ENCODE assay signal across 1 cellular context in the genomic region with DNA sequence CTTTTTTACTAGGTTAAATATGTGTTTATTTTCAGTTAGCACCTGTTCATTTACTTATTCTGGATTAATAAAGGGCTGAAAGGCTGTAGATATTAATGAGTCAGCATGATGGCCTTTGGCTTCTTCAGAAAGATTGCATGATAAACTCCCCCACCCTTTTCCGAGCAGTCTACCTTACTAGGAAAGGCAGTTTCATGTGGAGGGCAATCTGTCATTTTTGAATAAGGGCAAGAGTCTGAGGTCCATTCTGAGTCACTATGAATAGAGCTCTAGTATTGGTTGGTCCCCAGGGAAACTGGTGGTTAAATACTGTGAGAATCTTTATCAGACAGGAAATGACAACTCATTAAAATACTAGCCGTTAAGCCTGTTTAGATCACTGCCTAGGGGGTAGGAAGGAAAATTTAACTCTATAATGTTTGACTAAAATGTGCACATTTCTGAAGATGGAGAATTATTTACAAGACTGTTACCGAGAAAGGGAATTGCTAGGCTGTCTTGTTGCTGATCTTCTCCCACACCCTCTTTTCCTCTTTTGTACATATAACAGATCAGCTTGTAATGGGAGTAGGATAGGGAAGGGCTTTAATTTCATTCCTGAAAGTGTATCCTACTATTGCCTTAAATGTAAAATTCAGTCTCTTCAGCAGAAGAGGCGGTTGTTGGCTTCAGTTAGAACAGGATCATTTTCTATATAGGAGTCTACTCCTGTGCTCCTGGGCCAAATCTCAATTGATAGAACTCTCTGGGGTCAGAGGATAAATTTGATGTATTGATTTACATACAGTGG.
TF ChIP-seq lines count a peak whose summit lies in the region.

No MANE protein-coding gene starts in this region.

TF ChIP-seq in SK-N-SH treated with all-trans-retinoic acid at 6 μM for 48 hours, 23 proteins besides CTCF, POLR2A, EP300 and RAD21 (continued from another document):
- TF ChIP-seq GLIS3 (CRISPR knock-in tag; IDR thresholded peaks at IDR 0.05) = no peak
- TF ChIP-seq, protein P1, sequence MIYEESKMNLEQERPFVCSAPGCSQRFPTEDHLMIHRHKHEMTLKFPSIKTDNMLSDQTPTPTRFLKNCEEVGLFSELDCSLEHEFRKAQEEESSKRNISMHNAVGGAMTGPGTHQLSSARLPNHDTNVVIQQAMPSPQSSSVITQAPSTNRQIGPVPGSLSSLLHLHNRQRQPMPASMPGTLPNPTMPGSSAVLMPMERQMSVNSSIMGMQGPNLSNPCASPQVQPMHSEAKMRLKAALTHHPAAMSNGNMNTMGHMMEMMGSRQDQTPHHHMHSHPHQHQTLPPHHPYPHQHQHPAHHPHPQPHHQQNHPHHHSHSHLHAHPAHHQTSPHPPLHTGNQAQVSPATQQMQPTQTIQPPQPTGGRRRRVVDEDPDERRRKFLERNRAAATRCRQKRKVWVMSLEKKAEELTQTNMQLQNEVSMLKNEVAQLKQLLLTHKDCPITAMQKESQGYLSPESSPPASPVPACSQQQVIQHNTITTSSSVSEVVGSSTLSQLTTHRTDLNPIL (CRISPR knock-in tag; IDR thresholded peaks at IDR 0.05; ENCODE audit: low read depth) = peak; percentile 90
- no peak for TF ChIP-seq ARNTL (CRISPR knock-in tag; IDR thresholded peaks at IDR 0.05; ENCODE audit: borderline replicate concordance, low read depth)
- TF ChIP-seq, protein P2, sequence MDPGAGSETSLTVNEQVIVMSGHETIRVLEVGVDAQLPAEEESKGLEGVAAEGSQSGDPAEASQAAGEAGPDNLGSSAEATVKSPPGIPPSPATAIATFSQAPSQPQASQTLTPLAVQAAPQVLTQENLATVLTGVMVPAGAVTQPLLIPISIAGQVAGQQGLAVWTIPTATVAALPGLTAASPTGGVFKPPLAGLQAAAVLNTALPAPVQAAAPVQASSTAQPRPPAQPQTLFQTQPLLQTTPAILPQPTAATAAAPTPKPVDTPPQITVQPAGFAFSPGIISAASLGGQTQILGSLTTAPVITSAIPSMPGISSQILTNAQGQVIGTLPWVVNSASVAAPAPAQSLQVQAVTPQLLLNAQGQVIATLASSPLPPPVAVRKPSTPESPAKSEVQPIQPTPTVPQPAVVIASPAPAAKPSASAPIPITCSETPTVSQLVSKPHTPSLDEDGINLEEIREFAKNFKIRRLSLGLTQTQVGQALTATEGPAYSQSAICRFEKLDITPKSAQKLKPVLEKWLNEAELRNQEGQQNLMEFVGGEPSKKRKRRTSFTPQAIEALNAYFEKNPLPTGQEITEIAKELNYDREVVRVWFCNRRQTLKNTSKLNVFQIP (CRISPR knock-in tag; IDR thresholded peaks at IDR 0.05; ENCODE audit: borderline replicate concordance, low read depth) = no peak
- peak; percentile 89 for TF ChIP-seq ZC3H10 (CRISPR knock-in tag; IDR thresholded peaks at IDR 0.05)
- TF ChIP-seq, protein P3, sequence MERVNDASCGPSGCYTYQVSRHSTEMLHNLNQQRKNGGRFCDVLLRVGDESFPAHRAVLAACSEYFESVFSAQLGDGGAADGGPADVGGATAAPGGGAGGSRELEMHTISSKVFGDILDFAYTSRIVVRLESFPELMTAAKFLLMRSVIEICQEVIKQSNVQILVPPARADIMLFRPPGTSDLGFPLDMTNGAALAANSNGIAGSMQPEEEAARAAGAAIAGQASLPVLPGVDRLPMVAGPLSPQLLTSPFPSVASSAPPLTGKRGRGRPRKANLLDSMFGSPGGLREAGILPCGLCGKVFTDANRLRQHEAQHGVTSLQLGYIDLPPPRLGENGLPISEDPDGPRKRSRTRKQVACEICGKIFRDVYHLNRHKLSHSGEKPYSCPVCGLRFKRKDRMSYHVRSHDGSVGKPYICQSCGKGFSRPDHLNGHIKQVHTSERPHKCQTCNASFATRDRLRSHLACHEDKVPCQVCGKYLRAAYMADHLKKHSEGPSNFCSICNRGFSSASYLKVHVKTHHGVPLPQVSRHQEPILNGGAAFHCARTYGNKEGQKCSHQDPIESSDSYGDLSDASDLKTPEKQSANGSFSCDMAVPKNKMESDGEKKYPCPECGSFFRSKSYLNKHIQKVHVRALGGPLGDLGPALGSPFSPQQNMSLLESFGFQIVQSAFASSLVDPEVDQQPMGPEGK (CRISPR knock-in tag; IDR thresholded peaks at IDR 0.05; ENCODE audit: borderline replicate concordance) = peak; percentile 49
- peak; percentile 91; the same call in 1 of the 2 replicates for TF ChIP-seq TOX (CRISPR knock-in tag; IDR thresholded peaks at IDR 0.05; ENCODE audit: borderline replicate concordance)
- TF ChIP-seq, protein P4, sequence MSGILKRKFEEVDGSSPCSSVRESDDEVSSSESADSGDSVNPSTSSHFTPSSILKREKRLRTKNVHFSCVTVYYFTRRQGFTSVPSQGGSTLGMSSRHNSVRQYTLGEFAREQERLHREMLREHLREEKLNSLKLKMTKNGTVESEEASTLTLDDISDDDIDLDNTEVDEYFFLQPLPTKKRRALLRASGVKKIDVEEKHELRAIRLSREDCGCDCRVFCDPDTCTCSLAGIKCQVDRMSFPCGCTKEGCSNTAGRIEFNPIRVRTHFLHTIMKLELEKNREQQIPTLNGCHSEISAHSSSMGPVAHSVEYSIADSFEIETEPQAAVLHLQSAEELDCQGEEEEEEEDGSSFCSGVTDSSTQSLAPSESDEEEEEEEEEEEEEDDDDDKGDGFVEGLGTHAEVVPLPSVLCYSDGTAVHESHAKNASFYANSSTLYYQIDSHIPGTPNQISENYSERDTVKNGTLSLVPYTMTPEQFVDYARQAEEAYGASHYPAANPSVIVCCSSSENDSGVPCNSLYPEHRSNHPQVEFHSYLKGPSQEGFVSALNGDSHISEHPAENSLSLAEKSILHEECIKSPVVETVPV (CRISPR knock-in tag; IDR thresholded peaks at IDR 0.05) = peak; percentile 33; the same call in 1 of the 2 replicates
- no peak for TF ChIP-seq ZNF565 (CRISPR knock-in tag; conservative IDR thresholded peaks at IDR 0.05; ENCODE audit: low read depth)
- peak; percentile 11; the same call in 1 of the 2 replicates for TF ChIP-seq RARB (CRISPR knock-in tag; IDR thresholded peaks at IDR 0.05)
- TF ChIP-seq ISL1 (CRISPR knock-in tag; IDR thresholded peaks at IDR 0.05) = peak; percentile 91
- no peak for TF ChIP-seq PPARA (CRISPR knock-in tag; IDR thresholded peaks at IDR 0.05; ENCODE audit: borderline replicate concordance)
TF ChIP-seq in SK-N-SH treated with all-trans-retinoic acid at 6 μM for 48 hours: peak in this region for 7.
